In genomic region chr6:151497935-151498726, GRCh38 we compare ENCODE assay signal across 1 cellular context.
TF ChIP-seq lines count a peak whose summit lies in the region.

No MANE protein-coding gene starts in this region.

TF ChIP-seq in HepG2, 621 proteins besides CTCF, POLR2A, EP300 and RAD21 (continued from another document and continues in another):
- TF ChIP-seq, protein P1, sequence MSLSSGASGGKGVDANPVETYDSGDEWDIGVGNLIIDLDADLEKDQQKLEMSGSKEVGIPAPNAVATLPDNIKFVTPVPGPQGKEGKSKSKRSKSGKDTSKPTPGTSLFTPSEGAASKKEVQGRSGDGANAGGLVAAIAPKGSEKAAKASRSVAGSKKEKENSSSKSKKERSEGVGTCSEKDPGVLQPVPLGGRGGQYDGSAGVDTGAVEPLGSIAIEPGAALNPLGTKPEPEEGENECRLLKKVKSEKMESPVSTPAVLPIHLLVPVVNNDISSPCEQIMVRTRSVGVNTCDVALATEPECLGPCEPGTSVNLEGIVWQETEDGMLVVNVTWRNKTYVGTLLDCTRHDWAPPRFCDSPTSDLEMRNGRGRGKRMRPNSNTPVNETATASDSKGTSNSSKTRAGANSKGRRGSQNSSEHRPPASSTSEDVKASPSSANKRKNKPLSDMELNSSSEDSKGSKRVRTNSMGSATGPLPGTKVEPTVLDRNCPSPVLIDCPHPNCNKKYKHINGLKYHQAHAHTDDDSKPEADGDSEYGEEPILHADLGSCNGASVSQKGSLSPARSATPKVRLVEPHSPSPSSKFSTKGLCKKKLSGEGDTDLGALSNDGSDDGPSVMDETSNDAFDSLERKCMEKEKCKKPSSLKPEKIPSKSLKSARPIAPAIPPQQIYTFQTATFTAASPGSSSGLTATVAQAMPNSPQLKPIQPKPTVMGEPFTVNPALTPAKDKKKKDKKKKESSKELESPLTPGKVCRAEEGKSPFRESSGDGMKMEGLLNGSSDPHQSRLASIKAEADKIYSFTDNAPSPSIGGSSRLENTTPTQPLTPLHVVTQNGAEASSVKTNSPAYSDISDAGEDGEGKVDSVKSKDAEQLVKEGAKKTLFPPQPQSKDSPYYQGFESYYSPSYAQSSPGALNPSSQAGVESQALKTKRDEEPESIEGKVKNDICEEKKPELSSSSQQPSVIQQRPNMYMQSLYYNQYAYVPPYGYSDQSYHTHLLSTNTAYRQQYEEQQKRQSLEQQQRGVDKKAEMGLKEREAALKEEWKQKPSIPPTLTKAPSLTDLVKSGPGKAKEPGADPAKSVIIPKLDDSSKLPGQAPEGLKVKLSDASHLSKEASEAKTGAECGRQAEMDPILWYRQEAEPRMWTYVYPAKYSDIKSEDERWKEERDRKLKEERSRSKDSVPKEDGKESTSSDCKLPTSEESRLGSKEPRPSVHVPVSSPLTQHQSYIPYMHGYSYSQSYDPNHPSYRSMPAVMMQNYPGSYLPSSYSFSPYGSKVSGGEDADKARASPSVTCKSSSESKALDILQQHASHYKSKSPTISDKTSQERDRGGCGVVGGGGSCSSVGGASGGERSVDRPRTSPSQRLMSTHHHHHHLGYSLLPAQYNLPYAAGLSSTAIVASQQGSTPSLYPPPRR (CRISPR knock-in tag; IDR thresholded peaks at IDR 0.05; ENCODE audit: borderline replicate concordance), result peak; percentile 20; the same call in 1 of the 2 replicates
- TF ChIP-seq ZSCAN21 (CRISPR knock-in tag; IDR thresholded peaks at IDR 0.05; ENCODE audit: borderline replicate concordance) (no peak), ZNF652 (CRISPR knock-in tag; IDR thresholded peaks at IDR 0.05; ENCODE audit: borderline replicate concordance, low read depth) (peak; percentile 69), ZNF589 (CRISPR knock-in tag; conservative IDR thresholded peaks at IDR 0.05) (no peak), HDAC2 (CRISPR knock-in tag; IDR thresholded peaks at IDR 0.05) (peak; percentile 68), ZNF775 (CRISPR knock-in tag; IDR thresholded peaks at IDR 0.05; ENCODE audit: borderline replicate concordance) (no peak), ZNF33A (CRISPR knock-in tag; IDR thresholded peaks at IDR 0.05; ENCODE audit: borderline replicate concordance) (no peak), ZNF12 (CRISPR knock-in tag; IDR thresholded peaks at IDR 0.05) (peak; percentile 54; the same call in 1 of the 2 replicates), ZFP90 (CRISPR knock-in tag; IDR thresholded peaks at IDR 0.05; ENCODE audit: borderline replicate concordance) (no peak), BCL6 (CRISPR knock-in tag; IDR thresholded peaks at IDR 0.05) (peak; percentile 38; the same call in 1 of the 2 replicates), FOXO1 (CRISPR knock-in tag; IDR thresholded peaks at IDR 0.05) (peak; percentile 70; the same call in 1 of the 2 replicates), ZNF350 (CRISPR knock-in tag; IDR thresholded peaks at IDR 0.05; ENCODE audit: borderline replicate concordance, low read depth) (no peak), GATAD2A (CRISPR knock-in tag; IDR thresholded peaks at IDR 0.05) (peak; percentile 91), ZZZ3 (CRISPR knock-in tag; IDR thresholded peaks at IDR 0.05; ENCODE audit: borderline replicate concordance) (no peak), NFIB (CRISPR knock-in tag; IDR thresholded peaks at IDR 0.05; ENCODE audit: borderline replicate concordance) (no peak), PAXIP1 (CRISPR knock-in tag; conservative IDR thresholded peaks at IDR 0.05) (peak; percentile 63), TCF7 (IDR thresholded peaks at IDR 0.05; ENCODE audit: low read depth) (peak; percentile 69), FOXA1 (IDR thresholded peaks at IDR 0.05) (no peak), FOXA1 (CRISPR knock-in tag; IDR thresholded peaks at IDR 0.05) (peak; percentile 69), NR3C1 (CRISPR knock-in tag; IDR thresholded peaks at IDR 0.05) (no peak), ZNF367 (CRISPR knock-in tag; IDR thresholded peaks at IDR 0.05; ENCODE audit: borderline replicate concordance) (no peak), ATF2 (CRISPR knock-in tag; IDR thresholded peaks at IDR 0.05) (peak; percentile 54; the same call in 1 of the 2 replicates), ZBTB38 (CRISPR knock-in tag; IDR thresholded peaks at IDR 0.05) (no peak), MAFK (conservative IDR thresholded peaks at IDR 0.05 in 1 of 2, IDR thresholded peaks at IDR 0.05 in 1 of 2; ENCODE audit: low read length in 2 of 2) (peak in 1 of 2 experiments; percentile 12; a peak in 1 of 4 replicates), ZNF879 (CRISPR knock-in tag; IDR thresholded peaks at IDR 0.05) (no peak), HNF4G (IDR thresholded peaks at IDR 0.05; ENCODE audit: borderline replicate concordance, low read depth, low read length) (peak; percentile 88), HNF4G (CRISPR knock-in tag; IDR thresholded peaks at IDR 0.05; ENCODE audit: borderline replicate concordance, low read depth) (no peak), LCORL (IDR thresholded peaks at IDR 0.05) (no peak), LCORL (CRISPR knock-in tag; IDR thresholded peaks at IDR 0.05) (peak; percentile 38; the same call in 1 of the 2 replicates), KDM6A (CRISPR knock-in tag; IDR thresholded peaks at IDR 0.05; ENCODE audit: low read depth) (0 out of 2 replicates have a peak, but pooled peaks have one; percentile 31), PAWR (CRISPR knock-in tag; IDR thresholded peaks at IDR 0.05; ENCODE audit: borderline replicate concordance) (no peak)
- TF ChIP-seq, protein P2, sequence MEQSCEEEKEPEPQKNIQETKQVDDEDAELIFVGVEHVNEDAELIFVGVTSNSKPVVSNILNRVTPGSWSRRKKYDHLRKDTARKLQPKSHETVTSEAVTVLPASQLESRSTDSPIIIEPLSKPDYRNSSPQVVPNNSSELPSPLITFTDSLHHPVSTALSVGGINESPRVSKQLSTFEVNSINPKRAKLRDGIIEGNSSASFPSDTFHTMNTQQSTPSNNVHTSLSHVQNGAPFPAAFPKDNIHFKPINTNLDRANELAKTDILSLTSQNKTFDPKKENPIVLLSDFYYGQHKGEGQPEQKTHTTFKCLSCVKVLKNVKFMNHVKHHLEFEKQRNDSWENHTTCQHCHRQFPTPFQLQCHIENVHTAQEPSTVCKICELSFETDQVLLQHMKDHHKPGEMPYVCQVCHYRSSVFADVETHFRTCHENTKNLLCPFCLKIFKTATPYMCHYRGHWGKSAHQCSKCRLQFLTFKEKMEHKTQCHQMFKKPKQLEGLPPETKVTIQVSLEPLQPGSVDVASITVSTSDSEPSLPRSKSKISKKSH (CRISPR knock-in tag; IDR thresholded peaks at IDR 0.05; ENCODE audit: borderline replicate concordance), result no peak
- TF ChIP-seq, protein P3, sequence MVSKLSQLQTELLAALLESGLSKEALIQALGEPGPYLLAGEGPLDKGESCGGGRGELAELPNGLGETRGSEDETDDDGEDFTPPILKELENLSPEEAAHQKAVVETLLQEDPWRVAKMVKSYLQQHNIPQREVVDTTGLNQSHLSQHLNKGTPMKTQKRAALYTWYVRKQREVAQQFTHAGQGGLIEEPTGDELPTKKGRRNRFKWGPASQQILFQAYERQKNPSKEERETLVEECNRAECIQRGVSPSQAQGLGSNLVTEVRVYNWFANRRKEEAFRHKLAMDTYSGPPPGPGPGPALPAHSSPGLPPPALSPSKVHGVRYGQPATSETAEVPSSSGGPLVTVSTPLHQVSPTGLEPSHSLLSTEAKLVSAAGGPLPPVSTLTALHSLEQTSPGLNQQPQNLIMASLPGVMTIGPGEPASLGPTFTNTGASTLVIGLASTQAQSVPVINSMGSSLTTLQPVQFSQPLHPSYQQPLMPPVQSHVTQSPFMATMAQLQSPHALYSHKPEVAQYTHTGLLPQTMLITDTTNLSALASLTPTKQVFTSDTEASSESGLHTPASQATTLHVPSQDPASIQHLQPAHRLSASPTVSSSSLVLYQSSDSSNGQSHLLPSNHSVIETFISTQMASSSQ (IDR thresholded peaks at IDR 0.05; ENCODE audit: low read depth), result 0 out of 2 replicates have a peak, but pooled peaks have one; percentile 38
- TF ChIP-seq, protein P3 (CRISPR knock-in tag; IDR thresholded peaks at IDR 0.05; ENCODE audit: borderline replicate concordance), result no peak
- TF ChIP-seq, protein P4, sequence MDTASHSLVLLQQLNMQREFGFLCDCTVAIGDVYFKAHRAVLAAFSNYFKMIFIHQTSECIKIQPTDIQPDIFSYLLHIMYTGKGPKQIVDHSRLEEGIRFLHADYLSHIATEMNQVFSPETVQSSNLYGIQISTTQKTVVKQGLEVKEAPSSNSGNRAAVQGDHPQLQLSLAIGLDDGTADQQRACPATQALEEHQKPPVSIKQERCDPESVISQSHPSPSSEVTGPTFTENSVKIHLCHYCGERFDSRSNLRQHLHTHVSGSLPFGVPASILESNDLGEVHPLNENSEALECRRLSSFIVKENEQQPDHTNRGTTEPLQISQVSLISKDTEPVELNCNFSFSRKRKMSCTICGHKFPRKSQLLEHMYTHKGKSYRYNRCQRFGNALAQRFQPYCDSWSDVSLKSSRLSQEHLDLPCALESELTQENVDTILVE (CRISPR knock-in tag; IDR thresholded peaks at IDR 0.05), result peak; percentile 45; the same call in 1 of the 2 replicates
- TF ChIP-seq, protein P5, sequence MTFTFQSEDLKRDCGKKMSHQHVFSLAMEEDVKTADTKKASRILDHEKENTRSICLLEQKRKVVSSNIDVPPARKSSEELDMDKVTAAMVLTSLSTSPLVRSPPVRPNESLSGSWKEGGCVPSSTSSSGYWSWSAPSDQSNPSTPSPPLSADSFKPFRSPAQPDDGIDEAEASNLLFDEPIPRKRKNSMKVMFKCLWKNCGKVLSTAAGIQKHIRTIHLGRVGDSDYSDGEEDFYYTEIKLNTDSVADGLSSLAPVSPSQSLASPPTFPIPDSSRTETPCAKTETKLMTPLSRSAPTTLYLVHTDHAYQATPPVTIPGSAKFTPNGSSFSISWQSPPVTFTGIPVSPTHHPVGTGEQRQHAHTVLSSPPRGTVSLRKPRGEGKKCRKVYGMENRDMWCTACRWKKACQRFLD (CRISPR knock-in tag; IDR thresholded peaks at IDR 0.05; ENCODE audit: borderline replicate concordance), result no peak
